In the genomic region with DNA sequence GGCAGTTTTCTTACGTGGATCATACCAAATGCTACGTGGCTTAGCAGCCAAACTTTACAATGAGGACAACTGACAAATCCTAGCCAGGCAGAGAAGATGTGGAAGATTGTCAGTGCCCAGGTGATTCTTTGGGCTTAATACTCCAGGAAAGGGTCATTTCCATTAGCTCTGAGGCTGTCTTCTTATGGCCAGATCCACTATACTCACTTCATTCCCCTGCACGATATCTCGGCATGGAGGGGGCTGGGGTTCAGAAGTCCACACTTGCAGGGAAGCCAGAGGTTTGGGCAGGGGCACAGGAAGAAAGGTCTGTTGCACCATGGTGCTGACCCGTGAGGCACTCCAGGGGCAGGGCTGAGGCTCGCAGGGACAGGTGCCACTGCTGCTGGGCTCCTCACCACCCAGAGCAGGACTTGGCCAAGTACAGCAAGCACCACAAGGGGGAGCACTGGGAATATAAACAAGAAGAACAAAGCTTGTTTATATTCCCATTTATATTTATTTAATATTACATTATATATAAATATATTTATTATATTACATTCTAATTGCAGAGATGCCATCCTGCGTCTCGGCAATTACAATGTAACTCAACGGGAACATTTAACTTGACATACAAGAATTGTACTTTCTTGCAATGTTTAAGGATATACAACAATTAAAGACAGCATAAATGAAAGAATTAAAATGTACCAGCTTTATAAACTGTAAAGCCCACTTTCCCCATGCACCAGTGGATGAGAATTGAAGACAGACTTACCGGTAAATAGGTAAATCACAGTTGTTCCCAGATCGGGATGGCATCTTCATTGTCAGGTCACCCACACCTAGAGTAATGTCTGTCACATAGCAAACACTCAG, we compare ENCODE assay signal across 8 cellular contexts. TPM values are rescaled to one million over a fixed set of nuclear protein-coding genes. Genes with fewer than 3 reads are reported as not detected.
DNase-seq lines count a peak whose midpoint lies in the region; ATAC-seq and TF ChIP-seq lines count a peak whose summit lies in the region.

No MANE protein-coding gene starts in this region.

- no peak overlapping the region for H3K27ac ChIP-seq in lung (ENCODE audit: low read depth in 1 of 2, low read length in 1 of 2)

- no peak overlapping the region for H3K4me3 ChIP-seq in lung

- ATAC-seq in HG02870 (IDR thresholded peaks at IDR 0.05; ENCODE audit: unreplicated experiment) (peak; percentile 55), lung (ENCODE audit: insufficient read depth, low FRiP score) (peak; percentile 56), HG03520 (IDR thresholded peaks at IDR 0.05; ENCODE audit: unreplicated experiment) (no peak)

- no peak overlapping the region for H3K4me3 Mint-ChIP-seq in activated CD4-positive, alpha-beta T cell treated with anti-CD3 and anti-CD28 coated beads, Interleukin-2, amount 10 ng/mL, durations not matched to agents 7 days and 5 days

- POLR2A ChIA-PET in activated CD4-positive, alpha-beta T cell treated with anti-CD3 and anti-CD28 coated beads, Interleukin-2, amount 10 ng/mL, durations not matched to agents 7 days and 5 days (lab: Charles Lee): no interaction called here

- no peak overlapping the region for H3K27ac Mint-ChIP-seq in activated CD4-positive, alpha-beta T cell treated with anti-CD3 and anti-CD28 coated beads, Interleukin-2, amount 10 ng/mL, durations not matched to agents 7 days and 5 days

- H3K36me3 Mint-ChIP-seq in activated CD4-positive, alpha-beta T cell treated with anti-CD3 and anti-CD28 coated beads, Interleukin-2, amount 10 ng/mL, durations not matched to agents 7 days and 5 days (ENCODE audit: low read depth): no peaks in the 10 kb centered on the region

- CTCF ChIA-PET in activated CD4-positive, alpha-beta T cell treated with anti-CD3 and anti-CD28 coated beads, Interleukin-2, amount 10 ng/mL, durations not matched to agents 7 days and 5 days (lab: Charles Lee): interaction anchor here (0.5 to 2.1 kb wide), 17 partner anchors 9 to 478 kb away, joined by 3 to 9 read pairs (median 3); no protein-coding TSS in a partner anchor

- DNase-seq in Daoy (ENCODE audit: low read depth): peak; percentile 40
- peak; percentile 70 for DNase-seq in NCI-H510A treated with DMSO at 0.1 percent for 48 hours (lab: John Stamatoyannopoulos, UW)
- peak; percentile 78 for DNase-seq in activated CD4-positive, alpha-beta T cell treated with anti-CD3 and anti-CD28 coated beads, Interleukin-2, amount 10 ng/mL, durations not matched to agents 7 days and 5 days
- DNase-seq in dedifferentiated amniotic fluid mesenchymal stem cell (ENCODE audit: extremely low spot score): peak; percentile 84
- DNase-seq in lung (ENCODE audit: low spot score): peak; percentile 68
- peak; percentile 31 for DNase-seq in stimulated activated CD8-positive, alpha-beta memory T cell treated with anti-CD3 and anti-CD28 coated beads, Interleukin-12 subunit alpha, Interleukin-12 subunit beta, amount 100 ng/mL, for 24 hours (ENCODE audit: extremely low read depth)

- no peaks in the 10 kb centered on the region for H3K9me3 Mint-ChIP-seq in activated CD4-positive, alpha-beta T cell treated with anti-CD3 and anti-CD28 coated beads, Interleukin-2, amount 10 ng/mL, durations not matched to agents 7 days and 5 days

- 61% methylated on average over 11 of the region's 11 CpGs for WGBS in lung, 2 donors

- no peaks in the 10 kb centered on the region for H3K9me3 ChIP-seq in lung (ENCODE audit: control insufficient read depth in 2 of 2, insufficient read depth in 1 of 2, low read length in 1 of 2)

- no peaks in the 10 kb centered on the region for H3K27me3 ChIP-seq in lung (ENCODE audit: control insufficient read depth, insufficient read depth)

- TF ChIP-seq CTCF in lung (IDR thresholded peaks at IDR 0.05; ENCODE audit: control extremely low read depth, extremely low read depth): peak; percentile 39

- H3K27me3 Mint-ChIP-seq in activated CD4-positive, alpha-beta T cell treated with anti-CD3 and anti-CD28 coated beads, Interleukin-2, amount 10 ng/mL, durations not matched to agents 7 days and 5 days: peaks cover 18% of the 10 kb centered on the region

- H3K36me3 ChIP-seq in lung (ENCODE audit: control insufficient read depth in 2 of 2, insufficient read depth in 2 of 2, low read length in 2 of 2): no peaks in the 10 kb centered on the region

- no peaks in the 10 kb centered on the region for H3K4me1 Mint-ChIP-seq in activated CD4-positive, alpha-beta T cell treated with anti-CD3 and anti-CD28 coated beads, Interleukin-2, amount 10 ng/mL, durations not matched to agents 7 days and 5 days

- no peaks in the 10 kb centered on the region for H3K4me1 ChIP-seq in lung (ENCODE audit: control insufficient read depth in 2 of 2, insufficient read depth in 2 of 2, low read length in 2 of 2)

RNA-seq across cellular contexts. Expression of a gene that starts 27.2 kb away (rescaled TPM):
- total RNA-seq in Daoy (2014; rRNA removed; shearing (Covaris generic)): not detected in 2 replicates
- not detected for total RNA-seq in activated CD4-positive, alpha-beta T cell treated with anti-CD3 and anti-CD28 coated beads, Interleukin-2, amount 10 ng/mL, durations not matched to agents 7 days and 5 days
- 1 to 10 TPM; 1.3 to 5.4 TPM for total RNA-seq in lung
- 1 to 10 TPM in 1 of 2 donors, under 1 TPM in 1; 0.81 to 1.1 TPM for polyA plus RNA-seq in lung

RNA-seq across cellular contexts. Expression of a gene that starts 33.5 kb away (rescaled TPM):
- 14.1 and 20.9 TPM in 2 replicates for total RNA-seq in Daoy (2014; rRNA removed; shearing (Covaris generic))
- total RNA-seq in activated CD4-positive, alpha-beta T cell treated with anti-CD3 and anti-CD28 coated beads, Interleukin-2, amount 10 ng/mL, durations not matched to agents 7 days and 5 days: 100 to 1,000 TPM; 421 to 478 TPM
- total RNA-seq in lung: 10 to 100 TPM in 1 of 2 donors, 1 to 10 TPM in 1; 7.6 to 23.4 TPM
- 1 to 10 TPM; 5.8 to 8.9 TPM for polyA plus RNA-seq in lung

RNA-seq across cellular contexts. Expression of a gene that starts 43.8 kb away (rescaled TPM):
- total RNA-seq in Daoy (2014; rRNA removed; shearing (Covaris generic)): not detected in 2 replicates
- total RNA-seq in activated CD4-positive, alpha-beta T cell treated with anti-CD3 and anti-CD28 coated beads, Interleukin-2, amount 10 ng/mL, durations not matched to agents 7 days and 5 days: not detected
- not detected for total RNA-seq in lung
- polyA plus RNA-seq in lung: not detected

Comparison
In these comparisons a context has a peak if more than half of its experiments do, and no peak if none do; other contexts are left out.
1. DNase-seq: peak in every context shown above with its lines; median percentile 84 in dedifferentiated amniotic fluid mesenchymal stem cell; 78 in activated CD4-positive, alpha-beta T cell treated with anti-CD3 and anti-CD28 coated beads, Interleukin-2, amount 10 ng/mL, durations not matched to agents 7 days and 5 days; 70 in NCI-H510A treated with DMSO at 0.1 percent for 48 hours; 68 in lung; 40 in Daoy; 31 in stimulated activated CD8-positive, alpha-beta memory T cell treated with anti-CD3 and anti-CD28 coated beads, Interleukin-12 subunit alpha, Interleukin-12 subunit beta, amount 100 ng/mL, for 24 hours.
2. RNA of a gene that starts 33.5 kb away (total RNA-seq): 421 to 478 TPM in activated CD4-positive, alpha-beta T cell treated with anti-CD3 and anti-CD28 coated beads, Interleukin-2, amount 10 ng/mL, durations not matched to agents 7 days and 5 days; 7.6 to 23.4 TPM in lung and 14.1 to 20.9 TPM in Daoy; every median in the first group is over 10 times any median in the second.